ENCODE assay signal across 22 cellular contexts in genomic region chr22:37362618-37363017, GRCh38.
"Had no signal": no experiment of that assay in that cellular context is flagged by ENCODE, and none has a peak within 500 bp of the region (broad histone marks: within the 10 kb centered on the region; RNA-seq: fewer than 3 reads in every experiment).

No MANE protein-coding gene starts in this region.

- H3K27ac Mint-ChIP-seq: activated CD4-positive, alpha-beta memory T cell treated with anti-CD3 and anti-CD28 coated beads for 36 hours; activated CD4-positive, alpha-beta T cell treated with anti-CD3 and anti-CD28 coated beads for 36 hours; activated naive CD8-positive, alpha-beta T cell; mesothelial cell of epicardium; natural killer cell treated with Interleukin-12 subunit alpha and Interleukin-12 subunit beta and Interleukin-15 and Interleukin-18, amount 100 ng/mL, for 72 hours; T-helper 2 cell treated with Interferon-gamma antibody and Interleukin-4, amounts not matched to agents 5 μg/mL and 100 μg/mL, for 36 hours; WTC11 had no signal

- H3K9me3 Mint-ChIP-seq: activated CD4-positive, alpha-beta memory T cell treated with anti-CD3 and anti-CD28 coated beads for 36 hours; activated T-helper 1 cell treated with anti-CD3 and anti-CD28 coated beads, Interleukin-12 subunit alpha, Interleukin-12 subunit beta, Interleukin-2, Interleukin-4 antibody, amounts not matched to agents 30 ng/mL and 10 ng/mL and 1 ng/mL, durations not matched to agents 14 hours and 24 hours and 36 hours; central memory CD8-positive, alpha-beta T cell; mesothelial cell of epicardium; natural killer cell treated with Interleukin-12 subunit alpha and Interleukin-12 subunit beta and Interleukin-15 and Interleukin-18, amount 100 ng/mL, for 72 hours; T-helper 2 cell treated with Interferon-gamma antibody and Interleukin-4, amounts not matched to agents 5 μg/mL and 100 μg/mL, for 36 hours; WTC11 had no signal

- H3K36me3 ChIP-seq: lower lobe of right lung, thyroid gland had no signal

- H3K9me3 ChIP-seq: lower lobe of right lung, thyroid gland had no signal

- H3K27me3 ChIP-seq: hepatocyte, thyroid gland had no signal

- H3K36me3 Mint-ChIP-seq: activated CD4-positive, alpha-beta memory T cell treated with anti-CD3 and anti-CD28 coated beads for 36 hours; activated naive CD8-positive, alpha-beta T cell; brain; mesothelial cell of epicardium; natural killer cell treated with Interleukin-12 subunit alpha and Interleukin-12 subunit beta and Interleukin-15 and Interleukin-18, amount 100 ng/mL, for 72 hours; WTC11 had no signal

- FAIRE-seq: endometrium, TTC549 had no signal

- H3K27ac ChIP-seq: hepatocyte, lower lobe of right lung, thyroid gland had no signal

- H3K4me1 Mint-ChIP-seq: activated CD4-positive, alpha-beta T cell treated with anti-CD3 and anti-CD28 coated beads for 36 hours had no signal

- H3K4me3 Mint-ChIP-seq: activated CD4-positive, alpha-beta memory T cell treated with anti-CD3 and anti-CD28 coated beads for 36 hours; activated CD4-positive, alpha-beta T cell treated with anti-CD3 and anti-CD28 coated beads for 36 hours; activated naive CD8-positive, alpha-beta T cell; activated T-helper 1 cell treated with anti-CD3 and anti-CD28 coated beads, Interleukin-12 subunit alpha, Interleukin-12 subunit beta, Interleukin-2, Interleukin-4 antibody, amounts not matched to agents 30 ng/mL and 10 ng/mL and 1 ng/mL, durations not matched to agents 14 hours and 24 hours and 36 hours; brain; central memory CD8-positive, alpha-beta T cell; mesothelial cell of epicardium; natural killer cell treated with Interleukin-12 subunit alpha and Interleukin-12 subunit beta and Interleukin-15 and Interleukin-18, amount 100 ng/mL, for 72 hours; T-helper 2 cell treated with Interferon-gamma antibody and Interleukin-4, amounts not matched to agents 5 μg/mL and 100 μg/mL, for 36 hours; WTC11 had no signal

- H3K27me3 Mint-ChIP-seq: activated CD4-positive, alpha-beta memory T cell treated with anti-CD3 and anti-CD28 coated beads for 36 hours; activated CD4-positive, alpha-beta T cell treated with anti-CD3 and anti-CD28 coated beads for 36 hours; activated naive CD8-positive, alpha-beta T cell had no signal

- DNase-seq: activated CD4-positive, alpha-beta memory T cell treated with anti-CD3 and anti-CD28 coated beads for 36 hours; activated CD4-positive, alpha-beta T cell treated with anti-CD3 and anti-CD28 coated beads for 36 hours; activated gamma-delta T cell treated with Interleukin-2 at 50 U/mL for 16 hours; activated T-cell treated with anti-CD3 and anti-CD28 coated beads for 4 hours; amniotic stem cell; cortex of kidney; lower lobe of right lung; occipital lobe; retina; stimulated activated naive CD4-positive, alpha-beta T cell; thyroid gland had no signal

- H3K4me1 ChIP-seq: thyroid gland had no signal

- H3K4me3 ChIP-seq: hepatocyte, lower lobe of right lung, thyroid gland had no signal
